8 cellular contexts compared by ENCODE assay signal in genomic region chr2:111312897-111313607, GRCh38.
DNase-seq lines count a peak whose midpoint lies in the region; ATAC-seq and TF ChIP-seq lines count a peak whose summit lies in the region.
"Not testable (repeated sequence)": the region's sequence is repeated elsewhere in the genome, so short reads cannot be mapped to it uniquely, and the experiment has no call there.

No MANE protein-coding gene starts in this region.

- H3K27ac ChIP-seq in adrenal gland: not testable (repeated sequence)
- H3K27ac ChIP-seq in dorsolateral prefrontal cortex: peak overlapping the region in 4 of 59 donors; percentile 25 to 53 (median 41)

- H3K4me1 ChIP-seq in adrenal gland (replicated peaks in 1 of 2): not testable (repeated sequence)

- TF ChIP-seq CTCF in adrenal gland (IDR thresholded peaks at IDR 0.05); dorsolateral prefrontal cortex (IDR thresholded peaks at IDR 0.05 in 54 of 56, conservative IDR thresholded peaks at IDR 0.05 in 2 of 56; ENCODE audit: low read depth in 1 of 56, partially characterized antibody in 56 of 56): not testable (repeated sequence)

- H3K36me3 ChIP-seq in adrenal gland (replicated peaks in 1 of 2): not testable (repeated sequence)

- not testable (repeated sequence) for TF ChIP-seq POLR2A in adrenal gland (IDR thresholded peaks at IDR 0.05)

- DNase-seq in Daoy (ENCODE audit: low read depth): peak; percentile 67
- DNase-seq in HK-2 (ENCODE audit: unreplicated experiment): peak; percentile 14
- DNase-seq in adrenal gland: peak; percentile 31 to 80 (median 59)
- DNase-seq in dorsolateral prefrontal cortex: peak; percentile 4 to 68 (median 48)
- peak; percentile 20 to 80 (median 59) for DNase-seq in head of caudate nucleus
- not testable (repeated sequence) for DNase-seq in left lobe of liver (ENCODE audit: low spot score)
- DNase-seq in posterior vena cava (ENCODE audit: low spot score): peak; percentile 84
- peak; percentile 42 for DNase-seq in ureter (ENCODE audit: low spot score)

- peak; percentile 6 for ATAC-seq in left lobe of liver

- WGBS in adrenal gland, 4 donors: 55 to 76% (median 70%) methylated on average over 3 to 13 of the region's 15 CpGs

- not testable (repeated sequence) for H3K9me3 ChIP-seq in adrenal gland (replicated peaks in 1 of 3)

- intact Hi-C loops in adrenal gland (cut with DNase I); dorsolateral prefrontal cortex (cut with DNase I); head of caudate nucleus (cut with DNase I); posterior vena cava (cut with DNase I): not testable (repeated sequence)

- H3K4me3 ChIP-seq in adrenal gland, dorsolateral prefrontal cortex: not testable (repeated sequence)

- H3K27me3 ChIP-seq in adrenal gland, dorsolateral prefrontal cortex: not testable (repeated sequence)
